ENCODE assay signal across 8 cellular contexts in the genomic region with DNA sequence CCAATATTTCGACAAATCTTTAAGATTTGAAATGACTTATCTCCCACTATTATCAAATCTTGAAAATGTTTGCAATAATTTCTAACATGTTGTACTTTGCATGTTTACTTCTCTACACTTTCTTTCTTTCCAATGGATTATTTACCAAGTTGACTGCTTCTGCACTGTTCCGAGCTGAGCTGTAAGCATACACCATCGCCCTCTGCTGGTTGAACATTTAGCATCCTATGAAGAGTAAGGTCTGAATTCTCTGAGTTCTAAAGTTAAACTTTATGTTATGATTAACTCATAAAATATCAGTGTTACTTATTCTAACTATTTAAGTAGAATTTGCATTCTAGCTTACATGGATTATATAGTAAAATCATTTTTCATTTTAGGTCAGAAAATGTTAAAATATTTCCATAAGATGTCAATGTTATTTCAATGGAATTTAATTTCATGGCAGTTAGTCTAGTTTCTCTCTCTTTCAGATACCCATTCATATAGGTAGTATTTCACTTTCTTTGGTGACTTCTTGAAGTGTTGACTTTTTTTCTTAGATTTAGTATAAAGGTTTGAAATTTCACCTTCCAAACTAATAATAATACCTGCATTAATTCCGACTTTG.
DNase-seq lines count a peak whose midpoint lies in the region; ATAC-seq and TF ChIP-seq lines count a peak whose summit lies in the region.

No MANE protein-coding gene starts in this region.

- CTCF ChIA-PET in activated CD4-positive, alpha-beta memory T cell treated with anti-CD3 and anti-CD28 coated beads for 36 hours (lab: Charles Lee) = interaction anchor here (0.9 to 1.5 kb wide), 3 partner anchors 22 to 633 kb away, joined by 3 to 6 read pairs (median 5); no protein-coding TSS in a partner anchor

- ATAC-seq in heart right ventricle = no peak
- no peak for ATAC-seq in Right ventricle myocardium inferior
- ATAC-seq in thoracic aorta (ENCODE audit: insufficient number of reproducible peaks, low FRiP score, low read depth) = no peak
- no peak for ATAC-seq in HG03439 (IDR thresholded peaks at IDR 0.05; ENCODE audit: unreplicated experiment)

- peaks cover 2% of the 10 kb centered on the region for H3K9me3 Mint-ChIP-seq in activated CD4-positive, alpha-beta memory T cell treated with anti-CD3 and anti-CD28 coated beads for 36 hours

- no peaks in the 10 kb centered on the region for H3K36me3 Mint-ChIP-seq in activated CD4-positive, alpha-beta memory T cell treated with anti-CD3 and anti-CD28 coated beads for 36 hours

- H3K27me3 ChIP-seq in heart right ventricle (no peaks in the 10 kb centered on the region), thoracic aorta (replicated peaks; ENCODE audit: insufficient read depth) (no peaks in the 10 kb centered on the region)

- intact Hi-C loops in heart right ventricle (cut with DNase I) (no loop called here), Right ventricle myocardium inferior (cut with DNase I) (no loop called here)
- intact Hi-C loops in activated CD4-positive, alpha-beta memory T cell treated with anti-CD3 and anti-CD28 coated beads for 36 hours (cut with micrococcal nuclease) = loop anchor here (1.0 to 5.0 kb wide), 2 partner anchors 284 to 529 kb away; no protein-coding TSS in a partner anchor

- 36 to 37% methylated on average over 4 of the region's 4 CpGs for WGBS in heart right ventricle, 2 donors

- no peaks in the 10 kb centered on the region for H3K4me1 ChIP-seq in heart right ventricle
- H3K4me1 ChIP-seq in thoracic aorta (ENCODE audit: control insufficient read depth in 1 of 2, low read depth in 2 of 2) = no peaks in the 10 kb centered on the region

- H3K9me3 ChIP-seq in heart right ventricle (peaks cover 0 to 21% (median 0%) of the 10 kb centered on the region in 11 donors), thoracic aorta (no peaks in the 10 kb centered on the region)

- POLR2A ChIA-PET in activated CD4-positive, alpha-beta memory T cell treated with anti-CD3 and anti-CD28 coated beads for 36 hours (lab: Charles Lee) = no interaction called here

- TF ChIP-seq CTCF in heart right ventricle (IDR thresholded peaks at IDR 0.05) (peak in 7 of 9 donors; percentile 32 to 67 (median 49)), LNCAP (IDR thresholded peaks at IDR 0.05) (peak; percentile 83), thoracic aorta (IDR thresholded peaks at IDR 0.05) (peak; percentile 52)

- H3K4me3 ChIP-seq in heart right ventricle (no peak overlapping the region), thoracic aorta (no peak overlapping the region)

- no peak overlapping the region for H3K27ac Mint-ChIP-seq in activated CD4-positive, alpha-beta memory T cell treated with anti-CD3 and anti-CD28 coated beads for 36 hours

- no peaks in the 10 kb centered on the region for H3K4me1 Mint-ChIP-seq in activated CD4-positive, alpha-beta memory T cell treated with anti-CD3 and anti-CD28 coated beads for 36 hours (ENCODE audit: low read depth)

- H3K36me3 ChIP-seq in heart right ventricle (no peaks in the 10 kb centered on the region), thoracic aorta (no peaks in the 10 kb centered on the region)

- no peak overlapping the region for H3K4me3 Mint-ChIP-seq in activated CD4-positive, alpha-beta memory T cell treated with anti-CD3 and anti-CD28 coated beads for 36 hours

- H3K27me3 Mint-ChIP-seq in activated CD4-positive, alpha-beta memory T cell treated with anti-CD3 and anti-CD28 coated beads for 36 hours = no peaks in the 10 kb centered on the region

- DNase-seq in heart right ventricle (no peak), Right ventricle myocardium inferior (ENCODE audit: missing footprints) (no peak), H4 (ENCODE audit: low spot score) (peak; percentile 38), iPS DF 4.7 (ENCODE audit: extremely low read depth, low spot score) (peak; percentile 14), thoracic aorta (ENCODE audit: low spot score) (no peak)
- DNase-seq in activated CD4-positive, alpha-beta memory T cell treated with anti-CD3 and anti-CD28 coated beads for 36 hours = peak; percentile 12

- no peak overlapping the region for H3K27ac ChIP-seq in heart right ventricle
- no peak overlapping the region for H3K27ac ChIP-seq in thoracic aorta

Comparison
In these comparisons a context has a peak if more than half of its experiments do, and no peak if none do; other contexts are left out.
1. DNase-seq: peak in H4 (single experiment), activated CD4-positive, alpha-beta memory T cell treated with anti-CD3 and anti-CD28 coated beads for 36 hours (single experiment) and iPS DF 4.7 (single experiment); none in heart right ventricle (0 of 2), Right ventricle myocardium inferior (single experiment) and thoracic aorta (single experiment).
2. Peak in every context shown above with its lines, with median percentiles within 50 percentile points of each other: CTCF ChIP-seq.